8 cellular contexts compared by ENCODE assay signal in genomic region chr6:73610444-73611275, GRCh38. TPM values are rescaled to one million over a fixed set of nuclear protein-coding genes. Genes with fewer than 3 reads are reported as not detected.
A peak's percentile ranks its signal among the peaks of the same experiment; 100 is the strongest.
DNase-seq lines count a peak whose midpoint lies in the region; ATAC-seq, FAIRE-seq and TF ChIP-seq lines count a peak whose summit lies in the region.

No MANE protein-coding gene starts in this region.

- H2BK12ac ChIP-seq in H1 (ENCODE audit: low read depth, low read length): no peak overlapping the region

- ATAC-seq in CD4-positive, alpha-beta T cell (ENCODE audit: poor library complexity): peak; percentile 78
- ATAC-seq in GM21529 (IDR thresholded peaks at IDR 0.05; ENCODE audit: unreplicated experiment) (peak; percentile 68), HG03039 (IDR thresholded peaks at IDR 0.05; ENCODE audit: unreplicated experiment) (no peak), GM21360 (IDR thresholded peaks at IDR 0.05; ENCODE audit: unreplicated experiment) (no peak), HG03469 (IDR thresholded peaks at IDR 0.05; ENCODE audit: unreplicated experiment) (no peak)

- H3K4me1 ChIP-seq in H1 (replicated peaks in 1 of 4; ENCODE audit: control insufficient read depth in 3 of 4, insufficient read depth in 4 of 4, low read length in 3 of 4): no peaks in the 10 kb centered on the region

- H2BK15ac ChIP-seq in H1 (ENCODE audit: low read length): no peak overlapping the region

- no peak overlapping the region for H4K8ac ChIP-seq in H1 (ENCODE audit: extremely low read depth, insufficient read depth, low read length)

- no peak overlapping the region for H2BK120ac ChIP-seq in H1 (replicated peaks; ENCODE audit: low read depth, low read length)

- FAIRE-seq in H1 (lab: Jason Lieb, UNC): no peak

- H3K56ac ChIP-seq in H1 (replicated peaks; ENCODE audit: insufficient read length, low read depth, low read length): no peak overlapping the region

- CTCF ChIA-PET in CD4-positive, alpha-beta T cell (lab: Charles Lee): interaction anchor here (0.7 to 7.4 kb wide), 8 partner anchors 35 to 148 kb away, joined by 3 to 50 read pairs (median 5); partner anchors contain the start of gene EEF1A1
- CTCF ChIA-PET in H1 (lab: Charles Lee; ENCODE audit: partially characterized antibody): interaction anchor here (0.6 to 4.0 kb wide), 44 partner anchors 8 to 1598 kb away, joined by 3 to 35 read pairs (median 5); partner anchors contain the start of genes CGAS and EEF1A1

- no peak overlapping the region for H3K14ac ChIP-seq in H1 (ENCODE audit: insufficient read length)

- H4K20me1 ChIP-seq in H1 (replicated peaks in 1 of 2; ENCODE audit: control insufficient read depth in 1 of 2, insufficient read depth in 2 of 2, low read length in 2 of 2): no peaks in the 10 kb centered on the region

- H3K18ac ChIP-seq in H1 (ENCODE audit: extremely low read depth, low read length): no peak overlapping the region

- no peak overlapping the region for H4K5ac ChIP-seq in H1 (ENCODE audit: insufficient read length, low read depth, low read length)

- no peak overlapping the region for H3K4me3 Mint-ChIP-seq in CD4-positive, alpha-beta T cell
- no peak overlapping the region for H3K4me3 Mint-ChIP-seq in mesothelial cell of epicardium

- no peak overlapping the region for H4K91ac ChIP-seq in H1 (replicated peaks; ENCODE audit: insufficient read length, low read length)

- H3K4me1 Mint-ChIP-seq in CD4-positive, alpha-beta T cell (ENCODE audit: low read depth): peaks cover 5% of the 10 kb centered on the region
- H3K4me1 Mint-ChIP-seq in mesothelial cell of epicardium: peaks cover 9% of the 10 kb centered on the region

- no peak overlapping the region for H2AFZ ChIP-seq in H1 (ENCODE audit: low read length)

- H2AK5ac ChIP-seq in H1 (ENCODE audit: low read depth, low read length): no peak overlapping the region

- intact Hi-C loops in CD4-positive, alpha-beta T cell (cut with DNase I, micrococcal nuclease): loop anchor here (1.0 kb wide), 1 partner anchor 95 kb away; no protein-coding TSS in a partner anchor

- H3K79me2 ChIP-seq in H1 (ENCODE audit: control insufficient read depth in 1 of 2, insufficient read depth in 2 of 2, low read length in 2 of 2): no peaks in the 10 kb centered on the region

- H3K36me3 Mint-ChIP-seq in CD4-positive, alpha-beta T cell (ENCODE audit: low read depth): peaks cover 52% of the 10 kb centered on the region
- H3K36me3 Mint-ChIP-seq in mesothelial cell of epicardium: peaks cover 3% of the 10 kb centered on the region

- POLR2A ChIA-PET in CD4-positive, alpha-beta T cell (lab: Charles Lee): interaction anchor here (0.6 to 8.0 kb wide), 6 partner anchors 9 to 187 kb away, joined by 3 to 89 read pairs (median 4); partner anchors contain the start of genes EEF1A1 and MTO1
- POLR2A ChIA-PET in H1 (lab: Charles Lee; ENCODE audit: partially characterized antibody): interaction anchor here (0.6 to 14.4 kb wide), 6 partner anchors 42 to 95 kb away, joined by 3 to 430 read pairs (median 4); partner anchors contain the start of gene EEF1A1

- no peak overlapping the region for H3K27ac Mint-ChIP-seq in CD4-positive, alpha-beta T cell
- peak overlapping the region; percentile 79 for H3K27ac Mint-ChIP-seq in mesothelial cell of epicardium

- H3K4me3 ChIP-seq in H1 (ENCODE audit: extremely low read depth in 1 of 4, insufficient read depth in 2 of 4, low read depth in 3 of 4, low read length in 4 of 4): no peak overlapping the region

- H3K9me3 ChIP-seq in CD4-positive, alpha-beta T cell (ENCODE audit: control insufficient read depth, low read length): no peaks in the 10 kb centered on the region
- H3K9me3 ChIP-seq in H1 (ENCODE audit: insufficient read depth in 2 of 2, low read depth in 1 of 2, low read length in 1 of 2): no peaks in the 10 kb centered on the region

- H2BK20ac ChIP-seq in H1 (ENCODE audit: low read length): no peak overlapping the region

- no peak overlapping the region for H3K4ac ChIP-seq in H1 (replicated peaks; ENCODE audit: insufficient read length, low read depth, low read length)

- no peak overlapping the region for H3K4me2 ChIP-seq in H1 (ENCODE audit: insufficient read depth in 1 of 2, low read depth in 2 of 2, low read length in 2 of 2)

- no peaks in the 10 kb centered on the region for H3K9me3 Mint-ChIP-seq in CD4-positive, alpha-beta T cell
- no peaks in the 10 kb centered on the region for H3K9me3 Mint-ChIP-seq in mesothelial cell of epicardium

- no peak overlapping the region for H3K27ac ChIP-seq in CD4-positive, alpha-beta T cell (ENCODE audit: low read depth, low read length)
- no peak overlapping the region for H3K27ac ChIP-seq in H1 (ENCODE audit: low read depth, low read length)

- WGBS in H1 (ENCODE audit: extremely low coverage in 1 of 2, insufficient coverage in 1 of 2, insufficient read length in 1 of 2, insufficient replicate concordance in 2 of 2, low coverage in 1 of 2, low lambda C conversion rate in 2 of 2, missing lambda C conversion rate in 1 of 2), 2 experiments: 84% methylated on average over 6 of the region's 6 CpGs; no CpG with 5 or more reads in 1 of the 2 experiments

- TF ChIP-seq POLR2A in H1 (IDR thresholded peaks at IDR 0.05; ENCODE audit: control extremely low read depth in 1 of 2, low read depth in 2 of 2, low read length in 2 of 2): no peak

- peak; percentile 55 to 60 for TF ChIP-seq RAD21 in H1 (IDR thresholded peaks at IDR 0.05 in 1 of 2, conservative IDR thresholded peaks at IDR 0.05 in 1 of 2; ENCODE audit: low read depth in 2 of 2, low read length in 2 of 2)

- H3K36me3 ChIP-seq in H1 (ENCODE audit: control insufficient read depth in 2 of 4, insufficient read depth in 4 of 4, low read length in 3 of 4): peaks cover 0 to 8% (median 4%) of the 10 kb centered on the region in 4 experiments; a peak in 5 of 8 replicates

- DNase-seq in CD4-positive, alpha-beta T cell: no peak
- peak; percentile 80 for DNase-seq in OCI-M1 (lab: John Stamatoyannopoulos, UW)
- DNase-seq in H1 (ENCODE audit: low read depth in 1 of 2, low spot score in 2 of 2): no peak
- DNase-seq in mesothelial cell of epicardium (ENCODE audit: low spot score in 2 of 2, unreplicated experiment in 2 of 2): no peak

- no peaks in the 10 kb centered on the region for H3K27me3 Mint-ChIP-seq in CD4-positive, alpha-beta T cell
- H3K27me3 Mint-ChIP-seq in mesothelial cell of epicardium (ENCODE audit: low read depth): no peaks in the 10 kb centered on the region

- no peak overlapping the region for H3K23ac ChIP-seq in H1 (ENCODE audit: insufficient read length)

- H3K79me1 ChIP-seq in H1 (ENCODE audit: low read depth, low read length): no peaks in the 10 kb centered on the region

- H3K27me3 ChIP-seq in CD4-positive, alpha-beta T cell (ENCODE audit: control insufficient read depth, insufficient read depth, low read length): no peaks in the 10 kb centered on the region
- H3K27me3 ChIP-seq in H1 (replicated peaks in 1 of 4; ENCODE audit: control insufficient read depth in 3 of 4, extremely low read depth in 1 of 4, insufficient read depth in 3 of 4, low read length in 3 of 4): no peaks in the 10 kb centered on the region

- TF ChIP-seq EP300 in H1 (IDR thresholded peaks at IDR 0.05; ENCODE audit: borderline replicate concordance in 1 of 2, low read depth in 2 of 2, low read length in 2 of 2): no peak

- no peaks in the 10 kb centered on the region for H3K23me2 ChIP-seq in H1 (ENCODE audit: low read depth, low read length)

- TF ChIP-seq CTCF in CD4-positive, alpha-beta T cell (IDR thresholded peaks at IDR 0.05): peak; percentile 74
- peak in 2 of 3 experiments; percentile 1 to 35; a peak in 2 of 4 replicates for TF ChIP-seq CTCF in H1 (IDR thresholded peaks at IDR 0.05; ENCODE audit: control extremely low read depth in 1 of 3, insufficient read depth in 1 of 3, low read depth in 1 of 3, low read length in 3 of 3)
- peak; percentile 78 for TF ChIP-seq CTCF in mesothelial cell of epicardium (IDR thresholded peaks at IDR 0.05; ENCODE audit: unreplicated experiment)

- no peak overlapping the region for H3K9ac ChIP-seq in H1 (replicated peaks in 1 of 4; ENCODE audit: extremely low read depth in 1 of 4, low read depth in 3 of 4, low read length in 3 of 4)

- no peak overlapping the region for H2BK5ac ChIP-seq in H1 (ENCODE audit: low read depth, low read length)

TF ChIP-seq in H1, 55 proteins besides CTCF, POLR2A, EP300 and RAD21 (continues in another document):
- TF ChIP-seq RFX5 (IDR thresholded peaks at IDR 0.05; ENCODE audit: borderline replicate concordance, low read depth, low read length) (no peak), CHD1 (IDR thresholded peaks at IDR 0.05; ENCODE audit: low read depth, low read length) (no peak), NANOG (IDR thresholded peaks at IDR 0.05; ENCODE audit: insufficient read depth, low read depth, low read length, poor library complexity, severe bottlenecking) (no peak), GTF2F1 (IDR thresholded peaks at IDR 0.05; ENCODE audit: borderline replicate concordance, low read depth, low read length) (no peak), KDM5A (IDR thresholded peaks at IDR 0.05; ENCODE audit: low read length) (no peak), CHD2 (IDR thresholded peaks at IDR 0.05; ENCODE audit: low read length) (no peak), BCL11A (IDR thresholded peaks at IDR 0.05; ENCODE audit: low read depth in 2 of 2, low read length in 2 of 2) (no peak), ATF2 (IDR thresholded peaks at IDR 0.05; ENCODE audit: low read length) (no peak), EGR1 (IDR thresholded peaks at IDR 0.05; ENCODE audit: borderline replicate concordance, low read depth, low read length) (no peak)

RNA-seq across cellular contexts. Expression of gene SLC17A5, which starts 43.1 kb away (rescaled TPM):
- total RNA-seq in CD4-positive, alpha-beta T cell: 1 to 10 TPM; 5.3 to 6.2 TPM
- total RNA-seq in H1 (2021; fragmentation: NEBNext Ultra II Directional; extraction: Animal tissue kit (Norgen Biotek cat#: 25700)): 11.9 and 14.2 TPM in 2 replicates
- 6.5 and 11.0 TPM in 2 replicates for polyA plus RNA-seq in H1 (2011; rRNA removed)
- polyA plus RNA-seq in H1 (2011; cell fraction: cytosol; rRNA removed): 8.5 TPM
- 3.7 TPM for polyA plus RNA-seq in H1 (2011; cell fraction: nucleus; rRNA removed)
- polyA plus RNA-seq in H1 (2012, experiment 1 of 2): 7.0 to 10.6 TPM (median 8.1 TPM) in 4 replicates
- polyA plus RNA-seq in H1 (2012, experiment 2 of 2): 5.6 TPM
- 12.6 TPM for polyA plus RNA-seq in H1 (2013, experiment 1 of 2)
- 15.4 TPM for polyA plus RNA-seq in H1 (2013, experiment 2 of 2)
- polyA minus RNA-seq in H1 (2011; rRNA and poly(A)+ RNA removed): 16.3 and 16.5 TPM in 2 replicates
- polyA minus RNA-seq in H1 (2011; cell fraction: cytosol; rRNA and poly(A)+ RNA removed): 7.9 TPM
- polyA minus RNA-seq in H1 (2011; cell fraction: nucleus; rRNA and poly(A)+ RNA removed): 12.0 TPM
- 10.1 to 11.8 TPM (median 10.3 TPM) in 3 replicates for total RNA-seq in mesothelial cell of epicardium

Comparison
In these comparisons a context has a peak if more than half of its experiments do, and no peak if none do; other contexts are left out.
1. ATAC-seq: peak in CD4-positive, alpha-beta T cell (single experiment) and GM21529 (single experiment); none in HG03039 (single experiment), GM21360 (single experiment) and HG03469 (single experiment).
2. CTCF ChIP-seq: peak in every context shown above with its lines; median percentile 78 in mesothelial cell of epicardium; 74 in CD4-positive, alpha-beta T cell; 18 in H1.